In genomic region chr3:30479764-30480555, GRCh38 we compare ENCODE assay signal across 8 cellular contexts.
DNase-seq lines count a peak whose midpoint lies in the region; ATAC-seq and TF ChIP-seq lines count a peak whose summit lies in the region.
"Not testable (repeated sequence)": the region's sequence is repeated elsewhere in the genome, so short reads cannot be mapped to it uniquely, and the experiment has no call there.

No MANE protein-coding gene starts in this region.

- not testable (repeated sequence) for H3K4me1 ChIP-seq in HEK293 (ENCODE audit: control insufficient read depth, insufficient read depth, low read length); smooth muscle cell (ENCODE audit: low read depth)
- H3K4me1 ChIP-seq in adipocyte (ENCODE audit: control insufficient read depth, insufficient read depth, low read length) (peaks cover 55% of the 10 kb centered on the region), hepatocyte (ENCODE audit: insufficient read depth) (peaks cover 17% of the 10 kb centered on the region), liver (ENCODE audit: control insufficient read depth in 4 of 4, insufficient read depth in 4 of 4, low read length in 3 of 4) (peaks cover 11 to 27% (median 18%) of the 10 kb centered on the region in 4 donors), upper lobe of right lung (peaks cover 33% of the 10 kb centered on the region)

- H3F3A ChIP-seq in smooth muscle cell (ENCODE audit: low read depth) = not testable (repeated sequence)

- peak overlapping the region; percentile 46 for H3K9ac ChIP-seq in adipocyte (ENCODE audit: low read length)
- H3K9ac ChIP-seq in liver (ENCODE audit: low read depth in 1 of 2, low read length in 2 of 2); smooth muscle cell (ENCODE audit: low read depth): not testable (repeated sequence)

- H3K4me2 ChIP-seq in hepatocyte, smooth muscle cell: not testable (repeated sequence)

- not testable (repeated sequence) for H3K79me2 ChIP-seq in hepatocyte; smooth muscle cell (ENCODE audit: low read depth)

- H3K4me1 Mint-ChIP-seq in naive B cell = peaks cover 46 to 48% (median 48%) of the 10 kb centered on the region in 3 donors

- CTCF ChIA-PET in HEK293 (lab: Yijun Ruan, JAX) = not testable (repeated sequence)

- TF ChIP-seq RAD21 in liver (IDR thresholded peaks at IDR 0.05) = peak; percentile 38 to 62

- intact Hi-C loops in Right ventricle myocardium superior (cut with DNase I); upper lobe of right lung (cut with DNase I): not testable (repeated sequence)

- H3K36me3 Mint-ChIP-seq in naive B cell = not testable (repeated sequence)

- not testable (repeated sequence) for H2AFZ ChIP-seq in hepatocyte
- H2AFZ ChIP-seq in smooth muscle cell (ENCODE audit: low read depth) = peak overlapping the region; percentile 34

- not testable (repeated sequence) for H3K9me2 ChIP-seq in hepatocyte (replicated peaks; ENCODE audit: insufficient read depth)

- TF ChIP-seq CTCF in HEK293 (tag by site-specific recombination; IDR thresholded peaks at IDR 0.05); hepatocyte (IDR thresholded peaks at IDR 0.05; ENCODE audit: poor library complexity); liver (IDR thresholded peaks at IDR 0.05; ENCODE audit: low read depth, low read length, missing input control); smooth muscle cell (IDR thresholded peaks at IDR 0.05; ENCODE audit: borderline replicate concordance, insufficient read depth, poor library complexity, severe bottlenecking); upper lobe of right lung (IDR thresholded peaks at IDR 0.05): not testable (repeated sequence)

- H3K36me3 ChIP-seq in HEK293 (ENCODE audit: control insufficient read depth in 2 of 2, insufficient read depth in 1 of 2, low read length in 2 of 2); adipocyte (ENCODE audit: control insufficient read depth, insufficient read depth, low read length, severe bottlenecking); hepatocyte (replicated peaks; ENCODE audit: insufficient read depth, low read depth); liver (ENCODE audit: control insufficient read depth in 4 of 4, insufficient read depth in 3 of 4, low read depth in 1 of 4, low read length in 3 of 4); smooth muscle cell (ENCODE audit: low read depth); upper lobe of right lung: not testable (repeated sequence)

- not testable (repeated sequence) for DNase-seq in adipocyte (ENCODE audit: low read depth); Right ventricle myocardium superior; hepatocyte (ENCODE audit: low spot score); naive B cell; smooth muscle cell (lab: John Stamatoyannopoulos, UW; ENCODE audit: unreplicated experiment); upper lobe of right lung

- 82% methylated on average over 3 of the region's 3 CpGs for WGBS in hepatocyte (ENCODE audit: low lambda C conversion rate, missing lambda C conversion rate)
- WGBS in liver = 41% methylated on average over 3 of the region's 3 CpGs
- 53% methylated on average over 3 of the region's 3 CpGs for WGBS in smooth muscle cell (ENCODE audit: low lambda C conversion rate)

- not testable (repeated sequence) for H4K20me1 ChIP-seq in hepatocyte (ENCODE audit: insufficient read depth, poor library complexity, severe bottlenecking); smooth muscle cell (ENCODE audit: low read depth)

- H3K4me3 Mint-ChIP-seq in naive B cell = not testable (repeated sequence)

- ATAC-seq in Right ventricle myocardium superior (ENCODE audit: poor library complexity) = peak; percentile 66
- not testable (repeated sequence) for ATAC-seq in naive B cell (ENCODE audit: low read depth in 2 of 2); upper lobe of right lung

- H3K9me3 ChIP-seq in HEK293 (ENCODE audit: control insufficient read depth, insufficient read depth, low read depth, low read length); adipocyte (ENCODE audit: control insufficient read depth, low read length); hepatocyte (ENCODE audit: low read depth); liver (ENCODE audit: control insufficient read depth in 4 of 4, low read length in 3 of 4); smooth muscle cell (replicated peaks; ENCODE audit: low read depth); upper lobe of right lung: not testable (repeated sequence)

- not testable (repeated sequence) for H3K27ac ChIP-seq in HEK293 (ENCODE audit: extremely low read depth, low read depth, low read length); smooth muscle cell (ENCODE audit: low read depth)
- H3K27ac ChIP-seq in hepatocyte (peak overlapping the region; percentile 51), liver (ENCODE audit: low read depth in 1 of 2, low read length in 2 of 2) (peak overlapping the region; percentile 25 to 40), upper lobe of right lung (peak overlapping the region; percentile 49)

- not testable (repeated sequence) for H3K9me3 Mint-ChIP-seq in naive B cell

- POLR2A ChIA-PET in HEK293 (lab: Yijun Ruan, JAX) = not testable (repeated sequence)

- H3K27me3 Mint-ChIP-seq in naive B cell = not testable (repeated sequence)

- H3K27ac Mint-ChIP-seq in naive B cell = peak overlapping the region in 4 of 6 donors; percentile 1 to 69 (median 26)

- H3K4me3 ChIP-seq in HEK293 (ENCODE audit: low read depth, low read length); adipocyte (ENCODE audit: low read length); hepatocyte; liver (ENCODE audit: low read depth in 1 of 3, low read length in 3 of 3); smooth muscle cell; upper lobe of right lung: not testable (repeated sequence)

- H3K27me3 ChIP-seq in adipocyte (replicated peaks; ENCODE audit: control insufficient read depth, insufficient read depth, low read length); hepatocyte; liver (ENCODE audit: control insufficient read depth in 4 of 4, insufficient read depth in 4 of 4, low read length in 3 of 4); smooth muscle cell (ENCODE audit: low read depth); upper lobe of right lung: not testable (repeated sequence)

TF ChIP-seq in HEK293, 187 proteins besides CTCF, POLR2A, EP300 and RAD21:
- peak; percentile 68 for TF ChIP-seq ZNF585B (tag by site-specific recombination; IDR thresholded peaks at IDR 0.05)
TF ChIP-seq in HEK293: peak in this region for 1; not testable (repeated sequence) for 186.

TF ChIP-seq in liver, 16 proteins besides CTCF, POLR2A, EP300 and RAD21:
- TF ChIP-seq JUND (IDR thresholded peaks at IDR 0.05) (peak; percentile 33 to 53), REST (IDR thresholded peaks at IDR 0.05) (peak; percentile 11), HNF4G (IDR thresholded peaks at IDR 0.05) (peak; percentile 59), HNF4A (conservative IDR thresholded peaks at IDR 0.05) (peak; percentile 77 to 84), NR2F2 (IDR thresholded peaks at IDR 0.05) (peak; percentile 59), ATF3 (IDR thresholded peaks at IDR 0.05) (peak; percentile 36), RXRA (IDR thresholded peaks at IDR 0.05) (peak; percentile 88 to 91), SP1 (IDR thresholded peaks at IDR 0.05) (peak; percentile 87)
